ENCODE assay signal across 8 cellular contexts in the genomic region with DNA sequence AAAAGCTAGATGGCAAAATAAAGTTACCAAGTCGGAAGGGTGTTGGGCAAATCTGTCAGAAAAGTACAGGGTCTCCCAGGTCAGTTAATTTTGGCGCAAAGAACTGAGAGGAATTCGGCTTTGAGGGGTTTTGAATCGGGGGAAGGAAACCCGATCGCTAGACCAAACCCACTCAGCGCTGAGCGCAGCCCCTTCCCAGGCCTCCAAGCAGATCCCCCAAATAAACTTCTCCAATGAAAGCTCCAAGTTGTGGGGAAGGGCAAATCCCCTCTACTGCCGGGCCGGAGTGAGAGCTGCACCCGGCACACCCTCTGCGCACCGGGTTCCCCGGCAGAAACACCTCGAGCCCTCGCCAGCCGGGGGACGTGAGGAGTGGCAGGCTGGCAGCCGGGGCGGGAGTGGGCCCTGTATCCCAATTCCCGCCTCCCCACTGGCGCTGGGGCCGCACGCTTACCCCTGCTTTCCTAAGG. TPM values are rescaled to one million over a fixed set of nuclear protein-coding genes. Genes with fewer than 3 reads are reported as not detected.
DNase-seq lines count a peak whose midpoint lies in the region; ATAC-seq and TF ChIP-seq lines count a peak whose summit lies in the region.

No MANE protein-coding gene starts in this region.

- POLR2A ChIA-PET in CD8-positive, alpha-beta memory T cell (lab: Charles Lee), result no interaction called here
- POLR2A ChIA-PET in activated CD8-positive, alpha-beta T cell treated with anti-CD3 and anti-CD28 coated beads for 36 hours (lab: Charles Lee), result no interaction called here

- no peaks in the 10 kb centered on the region for H3K36me3 ChIP-seq in CD8-positive, alpha-beta memory T cell (ENCODE audit: insufficient read depth, low read length)
- H3K36me3 ChIP-seq in rectal smooth muscle tissue (ENCODE audit: control insufficient read depth, insufficient read depth, low read length), result no peaks in the 10 kb centered on the region

- H3K27ac Mint-ChIP-seq in CD8-positive, alpha-beta memory T cell, result peak overlapping the region in 3 of 8 donors; percentile 2 to 59 (median 3)
- peak overlapping the region in 1 of 3 donors; percentile 16 for H3K27ac Mint-ChIP-seq in IgD-negative memory B cell
- peak overlapping the region; percentile 22 for H3K27ac Mint-ChIP-seq in activated CD8-positive, alpha-beta T cell treated with anti-CD3 and anti-CD28 coated beads for 36 hours

- H3K27me3 ChIP-seq in CD8-positive, alpha-beta memory T cell (ENCODE audit: insufficient read depth, low read length, poor library complexity, severe bottlenecking), result no peaks in the 10 kb centered on the region
- H3K27me3 ChIP-seq in rectal smooth muscle tissue (ENCODE audit: control insufficient read depth, insufficient read depth, low read length), result no peaks in the 10 kb centered on the region

- intact Hi-C loops in activated CD8-positive, alpha-beta T cell treated with anti-CD3 and anti-CD28 coated beads for 36 hours (cut with micrococcal nuclease), result no loop called here

- no peak for TF ChIP-seq CTCF in activated CD8-positive, alpha-beta T cell treated with anti-CD3 and anti-CD28 coated beads for 36 hours (IDR thresholded peaks at IDR 0.05)

- peaks cover 4 to 32% of the 10 kb centered on the region in 2 donors for H3K27me3 Mint-ChIP-seq in CD8-positive, alpha-beta memory T cell
- H3K27me3 Mint-ChIP-seq in IgD-negative memory B cell, result peaks cover 9% of the 10 kb centered on the region
- peaks cover 46% of the 10 kb centered on the region for H3K27me3 Mint-ChIP-seq in activated CD8-positive, alpha-beta T cell treated with anti-CD3 and anti-CD28 coated beads for 36 hours

- peaks cover 10 to 26% (median 11%) of the 10 kb centered on the region in 3 donors for H3K4me1 Mint-ChIP-seq in CD8-positive, alpha-beta memory T cell
- peaks cover 27 to 35% (median 32%) of the 10 kb centered on the region in 3 donors for H3K4me1 Mint-ChIP-seq in IgD-negative memory B cell
- H3K4me1 Mint-ChIP-seq in activated CD8-positive, alpha-beta T cell treated with anti-CD3 and anti-CD28 coated beads for 36 hours (ENCODE audit: low read depth), result peaks cover 9% of the 10 kb centered on the region

- ATAC-seq in GM21526 (IDR thresholded peaks at IDR 0.05; ENCODE audit: low FRiP score, unreplicated experiment), result peak; percentile 7
- peak; percentile 54 for ATAC-seq in activated CD8-positive, alpha-beta T cell treated with anti-CD3 and anti-CD28 coated beads for 36 hours

- peak in 1 of 5 donors; percentile 2 for DNase-seq in CD8-positive, alpha-beta memory T cell
- DNase-seq in activated CD8-positive, alpha-beta T cell treated with anti-CD3 and anti-CD28 coated beads for 36 hours, result peak; percentile 41
- DNase-seq in germinal center (ENCODE audit: low spot score), result peak; percentile 53
- no peak for DNase-seq in KG1 (lab: John Stamatoyannopoulos, UW)
- DNase-seq in effector CD4-positive, alpha-beta T cell, result no peak

- peaks cover 0 to 2% (median 0%) of the 10 kb centered on the region in 3 donors for H3K36me3 Mint-ChIP-seq in CD8-positive, alpha-beta memory T cell
- H3K36me3 Mint-ChIP-seq in IgD-negative memory B cell, result no peaks in the 10 kb centered on the region
- H3K36me3 Mint-ChIP-seq in activated CD8-positive, alpha-beta T cell treated with anti-CD3 and anti-CD28 coated beads for 36 hours (ENCODE audit: low read depth), result peaks cover 11% of the 10 kb centered on the region

- peak overlapping the region; percentile 27 for H3K27ac ChIP-seq in CD8-positive, alpha-beta memory T cell (ENCODE audit: low read depth, low read length)
- H3K27ac ChIP-seq in rectal smooth muscle tissue (ENCODE audit: low read depth, low read length), result no peak overlapping the region

- peak overlapping the region; percentile 61 for H3K4me3 ChIP-seq in CD8-positive, alpha-beta memory T cell (ENCODE audit: low read length)
- peak overlapping the region; percentile 73 for H3K4me3 ChIP-seq in rectal smooth muscle tissue (ENCODE audit: low read length)

- no peaks in the 10 kb centered on the region for H3K9me3 Mint-ChIP-seq in CD8-positive, alpha-beta memory T cell
- no peaks in the 10 kb centered on the region for H3K9me3 Mint-ChIP-seq in IgD-negative memory B cell
- H3K9me3 Mint-ChIP-seq in activated CD8-positive, alpha-beta T cell treated with anti-CD3 and anti-CD28 coated beads for 36 hours, result no peaks in the 10 kb centered on the region

- peak overlapping the region; percentile 76 to 94 (median 84) for H3K4me3 Mint-ChIP-seq in CD8-positive, alpha-beta memory T cell
- H3K4me3 Mint-ChIP-seq in IgD-negative memory B cell, result peak overlapping the region; percentile 86 to 91 (median 89)
- H3K4me3 Mint-ChIP-seq in activated CD8-positive, alpha-beta T cell treated with anti-CD3 and anti-CD28 coated beads for 36 hours, result peak overlapping the region; percentile 75

- H3K9me3 ChIP-seq in CD8-positive, alpha-beta memory T cell (ENCODE audit: low read length), result no peaks in the 10 kb centered on the region

- no peaks in the 10 kb centered on the region for H3K4me1 ChIP-seq in CD8-positive, alpha-beta memory T cell (ENCODE audit: insufficient read depth, low read length)
- H3K4me1 ChIP-seq in rectal smooth muscle tissue (ENCODE audit: control insufficient read depth, insufficient read depth, low read length), result peaks cover 6% of the 10 kb centered on the region

- H3K9ac ChIP-seq in rectal smooth muscle tissue (ENCODE audit: low read length), result no peak overlapping the region

- CTCF ChIA-PET in CD8-positive, alpha-beta memory T cell (lab: Charles Lee), result no interaction called here
- CTCF ChIA-PET in activated CD8-positive, alpha-beta T cell treated with anti-CD3 and anti-CD28 coated beads for 36 hours (lab: Charles Lee), result no interaction called here

RNA-seq across cellular contexts. Expression of a gene that starts 0.4 kb away (rescaled TPM):
- total RNA-seq in CD8-positive, alpha-beta memory T cell, result 10 to 100 TPM in 1 of 2 experiments, 1 to 10 TPM in 1; 7.9 to 10.7 TPM
- not detected for polyA plus RNA-seq in CD8-positive, alpha-beta memory T cell
- not detected for polyA plus RNA-seq in IgD-negative memory B cell
- total RNA-seq in activated CD8-positive, alpha-beta T cell treated with anti-CD3 and anti-CD28 coated beads for 36 hours, result 1 to 10 TPM; 3.0 to 5.3 TPM

Comparison
In these comparisons a context has a peak if more than half of its experiments do, and no peak if none do; other contexts are left out.
1. DNase-seq: peak in activated CD8-positive, alpha-beta T cell treated with anti-CD3 and anti-CD28 coated beads for 36 hours (single experiment) and germinal center (single experiment); none in KG1 (single experiment) and effector CD4-positive, alpha-beta T cell (single experiment).
2. Peak in every context shown above with its lines, with median percentiles within 50 percentile points of each other: H3K4me3 Mint-ChIP-seq.